Comparison of ENCODE assay signal across 14 cellular contexts in the genomic region with DNA sequence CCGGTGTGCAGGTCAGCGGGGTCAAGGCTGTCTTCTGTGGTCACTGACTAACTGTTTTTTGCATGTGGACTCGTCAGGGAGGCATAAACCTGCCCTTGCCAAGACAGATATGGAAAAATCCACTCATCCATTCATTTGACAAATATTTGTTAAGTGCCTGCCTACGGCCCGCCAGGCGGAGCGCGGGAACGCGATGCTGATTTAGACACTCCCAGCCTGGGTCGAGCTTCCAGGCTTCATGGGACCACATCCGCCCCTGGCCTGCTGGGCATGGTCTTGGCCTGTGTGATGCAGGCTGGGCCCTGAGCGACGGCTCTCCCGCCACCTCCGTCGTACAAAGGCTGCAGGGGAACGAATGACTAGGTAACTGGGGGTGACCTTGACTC. TPM values are rescaled to one million over a fixed set of nuclear protein-coding genes. Genes with fewer than 3 reads are reported as not detected.
DNase-seq lines count a peak whose midpoint lies in the region; ATAC-seq, FAIRE-seq and TF ChIP-seq lines count a peak whose summit lies in the region.
"Had no signal": no experiment of that assay in that cellular context is flagged by ENCODE, and none has a peak within 500 bp of the region (broad histone marks: within the 10 kb centered on the region; RNA-seq: fewer than 3 reads in every experiment).

No MANE protein-coding gene starts in this region.

- H3K36me3 Mint-ChIP-seq in natural killer cell treated with Interleukin-12 subunit alpha and Interleukin-12 subunit beta and Interleukin-15 and Interleukin-18, amount 100 ng/mL, for 72 hours = peaks cover 10% of the 10 kb centered on the region
- no peaks in the 10 kb centered on the region for H3K36me3 Mint-ChIP-seq in activated CD4-positive, alpha-beta T cell treated with anti-CD3 and anti-CD28 coated beads, Interleukin-2, amount 10 ng/mL, durations not matched to agents 24 days and 14 days (ENCODE audit: low read depth)

- H3K36me3 ChIP-seq in kidney (ENCODE audit: control insufficient read depth in 1 of 2, insufficient read depth in 2 of 2, low read length in 2 of 2) = no peaks in the 10 kb centered on the region

- peaks cover 4% of the 10 kb centered on the region for H3K9me3 Mint-ChIP-seq in natural killer cell treated with Interleukin-12 subunit alpha and Interleukin-12 subunit beta and Interleukin-15 and Interleukin-18, amount 100 ng/mL, for 72 hours
- H3K9me3 Mint-ChIP-seq in activated CD4-positive, alpha-beta T cell treated with anti-CD3 and anti-CD28 coated beads, Interleukin-2, amount 10 ng/mL, durations not matched to agents 24 days and 14 days = peaks cover 11% of the 10 kb centered on the region

- TF ChIP-seq POLR2A in GM12892 (IDR thresholded peaks at IDR 0.05; ENCODE audit: low read depth, low read length) = no peak

- DNase-seq in A172 (ENCODE audit: low spot score) (peak; percentile 98), HFF-Myc (ENCODE audit: extremely low read depth, low read depth) (peak; percentile 37), amniotic epithelial cell (ENCODE audit: low read depth) (peak; percentile 96), kidney (peak; percentile 92), GM12892 (ENCODE audit: insufficient read length) (no peak), NOMO-1 (lab: John Stamatoyannopoulos, UW; ENCODE audit: unreplicated experiment in 2 of 2) (no peak)
- no peak for DNase-seq in natural killer cell treated with Interleukin-12 subunit alpha and Interleukin-12 subunit beta and Interleukin-15 and Interleukin-18, amount 100 ng/mL, for 72 hours (ENCODE audit: low spot score)
- DNase-seq in activated CD4-positive, alpha-beta T cell treated with anti-CD3 and anti-CD28 coated beads, Interleukin-2, amount 10 ng/mL, durations not matched to agents 24 days and 14 days = no peak
- DNase-seq: islet precursor cell; Karpas-422; small intestine; stimulated activated naive CD4-positive, alpha-beta T cell had no signal

- no peak for TF ChIP-seq CTCF in HFF-Myc (IDR thresholded peaks at IDR 0.05; ENCODE audit: low read depth, low read length, missing control alignments)
- no peak for TF ChIP-seq CTCF in kidney (IDR thresholded peaks at IDR 0.05; ENCODE audit: borderline replicate concordance, extremely low read depth, insufficient read depth)

- H3K27ac ChIP-seq in kidney (ENCODE audit: low read depth in 2 of 2, low read length in 2 of 2) = no peak overlapping the region
- H3K27ac ChIP-seq: C4-2B had no signal

- no peak overlapping the region for H3K27ac Mint-ChIP-seq in natural killer cell treated with Interleukin-12 subunit alpha and Interleukin-12 subunit beta and Interleukin-15 and Interleukin-18, amount 100 ng/mL, for 72 hours
- no peak overlapping the region for H3K27ac Mint-ChIP-seq in activated CD4-positive, alpha-beta T cell treated with anti-CD3 and anti-CD28 coated beads, Interleukin-2, amount 10 ng/mL, durations not matched to agents 24 days and 14 days
- H3K27ac Mint-ChIP-seq: dendritic cell treated with granulocyte-macrophage colony-stimulating factor and Interleukin-4, amounts not matched to agents 40 ng/mL and 50 ng/mL, for 4 days had no signal

- ATAC-seq in natural killer cell treated with Interleukin-12 subunit alpha and Interleukin-12 subunit beta and Interleukin-15 and Interleukin-18, amount 100 ng/mL, for 72 hours = no peak

- H3K4me1 Mint-ChIP-seq in natural killer cell treated with Interleukin-12 subunit alpha and Interleukin-12 subunit beta and Interleukin-15 and Interleukin-18, amount 100 ng/mL, for 72 hours (ENCODE audit: low read depth in 2 of 2) = peaks cover 0 to 4% of the 10 kb centered on the region in 2 donors
- H3K4me1 Mint-ChIP-seq in activated CD4-positive, alpha-beta T cell treated with anti-CD3 and anti-CD28 coated beads, Interleukin-2, amount 10 ng/mL, durations not matched to agents 24 days and 14 days = peaks cover 6% of the 10 kb centered on the region

- H3K9ac ChIP-seq in kidney (ENCODE audit: low read length in 2 of 2) = no peak overlapping the region

- H3K4me3 ChIP-seq in HFF-Myc (replicated peaks; ENCODE audit: low read depth, low read length) (no peak overlapping the region), kidney (ENCODE audit: low read length in 2 of 2) (no peak overlapping the region)

- FAIRE-seq in kidney (lab: Jason Lieb, UNC) = no peak
- FAIRE-seq in GM12892 (lab: Jason Lieb, UNC) = no peak
- FAIRE-seq: small intestine had no signal

- no peak overlapping the region for H3K4me3 Mint-ChIP-seq in natural killer cell treated with Interleukin-12 subunit alpha and Interleukin-12 subunit beta and Interleukin-15 and Interleukin-18, amount 100 ng/mL, for 72 hours
- no peak overlapping the region for H3K4me3 Mint-ChIP-seq in activated CD4-positive, alpha-beta T cell treated with anti-CD3 and anti-CD28 coated beads, Interleukin-2, amount 10 ng/mL, durations not matched to agents 24 days and 14 days
- H3K4me3 Mint-ChIP-seq: dendritic cell treated with granulocyte-macrophage colony-stimulating factor and Interleukin-4, amounts not matched to agents 40 ng/mL and 50 ng/mL, for 4 days had no signal

- intact Hi-C loops in kidney (cut with DNase I) = no loop called here
- intact Hi-C loops in activated CD4-positive, alpha-beta T cell treated with anti-CD3 and anti-CD28 coated beads, Interleukin-2, amount 10 ng/mL, durations not matched to agents 24 days and 14 days (cut with micrococcal nuclease) = no loop called here

- H3K4me1 ChIP-seq in kidney (ENCODE audit: control insufficient read depth in 1 of 2, insufficient read depth in 1 of 2, low read depth in 1 of 2, low read length in 2 of 2) = peaks cover 7 to 9% of the 10 kb centered on the region in 2 donors

- H3K27me3 Mint-ChIP-seq in natural killer cell treated with Interleukin-12 subunit alpha and Interleukin-12 subunit beta and Interleukin-15 and Interleukin-18, amount 100 ng/mL, for 72 hours = peaks cover 6 to 11% of the 10 kb centered on the region in 2 donors
- peaks cover 6% of the 10 kb centered on the region for H3K27me3 Mint-ChIP-seq in activated CD4-positive, alpha-beta T cell treated with anti-CD3 and anti-CD28 coated beads, Interleukin-2, amount 10 ng/mL, durations not matched to agents 24 days and 14 days

- H3K9me3 ChIP-seq in kidney (ENCODE audit: control insufficient read depth in 1 of 2, low read length in 2 of 2) = peaks cover 5 to 9% of the 10 kb centered on the region in 2 donors

RNA-seq across cellular contexts. Expression of a gene that starts 18.1 kb away (rescaled TPM):
- not detected in 2 replicates for total RNA-seq in A172 (2014; rRNA removed; shearing (Covaris generic))
- total RNA-seq in kidney = not detected
- not detected for polyA plus RNA-seq in kidney (ENCODE audit: insufficient read depth, low read depth, low replicate concordance)
- polyA plus RNA-seq in GM12892 (2012; ENCODE audit: missing spikeins) = not detected
- not detected for total RNA-seq in natural killer cell treated with Interleukin-12 subunit alpha and Interleukin-12 subunit beta and Interleukin-15 and Interleukin-18, amount 100 ng/mL, for 72 hours
- not detected in 2 replicates for total RNA-seq in activated CD4-positive, alpha-beta T cell treated with anti-CD3 and anti-CD28 coated beads, Interleukin-2, amount 10 ng/mL, durations not matched to agents 24 days and 14 days
- polyA plus RNA-seq: small intestine had no signal

RNA-seq across cellular contexts. Expression of a gene that starts 27.7 kb away (rescaled TPM):
- 30.8 and 42.1 TPM in 2 replicates for total RNA-seq in A172 (2014; rRNA removed; shearing (Covaris generic))
- 5.8 TPM for total RNA-seq in kidney
- 2.5 TPM for polyA plus RNA-seq in kidney (ENCODE audit: insufficient read depth, low read depth, low replicate concordance)
- 8.8 TPM for polyA plus RNA-seq in GM12892 (2012; ENCODE audit: missing spikeins)
- 10 to 100 TPM; 15.0 to 42.3 TPM for total RNA-seq in natural killer cell treated with Interleukin-12 subunit alpha and Interleukin-12 subunit beta and Interleukin-15 and Interleukin-18, amount 100 ng/mL, for 72 hours
- 3.2 and 4.0 TPM in 2 replicates for total RNA-seq in activated CD4-positive, alpha-beta T cell treated with anti-CD3 and anti-CD28 coated beads, Interleukin-2, amount 10 ng/mL, durations not matched to agents 24 days and 14 days

RNA-seq across cellular contexts. Expression of a gene that starts 27.9 kb away (rescaled TPM):
- total RNA-seq in A172 (2014; rRNA removed; shearing (Covaris generic)) = 0.12 and 0.16 TPM in 2 replicates
- 32.1 TPM for total RNA-seq in kidney
- 20.0 TPM for polyA plus RNA-seq in kidney (ENCODE audit: insufficient read depth, low read depth, low replicate concordance)
- polyA plus RNA-seq in GM12892 (2012; ENCODE audit: missing spikeins) = not detected
- total RNA-seq in natural killer cell treated with Interleukin-12 subunit alpha and Interleukin-12 subunit beta and Interleukin-15 and Interleukin-18, amount 100 ng/mL, for 72 hours = not detected
- not detected in 2 replicates for total RNA-seq in activated CD4-positive, alpha-beta T cell treated with anti-CD3 and anti-CD28 coated beads, Interleukin-2, amount 10 ng/mL, durations not matched to agents 24 days and 14 days

RNA-seq across cellular contexts. Expression of a gene that starts 46.9 kb away (rescaled TPM):
- total RNA-seq in A172 (2014; rRNA removed; shearing (Covaris generic)) = 8.8 and 10.8 TPM in 2 replicates
- 37.3 TPM for total RNA-seq in kidney
- polyA plus RNA-seq in kidney (ENCODE audit: insufficient read depth, low read depth, low replicate concordance) = 37.8 TPM
- polyA plus RNA-seq in GM12892 (2012; ENCODE audit: missing spikeins) = 1.3 TPM
- total RNA-seq in natural killer cell treated with Interleukin-12 subunit alpha and Interleukin-12 subunit beta and Interleukin-15 and Interleukin-18, amount 100 ng/mL, for 72 hours = 1 to 10 TPM; 2.4 to 7.0 TPM
- total RNA-seq in activated CD4-positive, alpha-beta T cell treated with anti-CD3 and anti-CD28 coated beads, Interleukin-2, amount 10 ng/mL, durations not matched to agents 24 days and 14 days = 0.40 and 0.70 TPM in 2 replicates

Comparison
In these comparisons a context has a peak if more than half of its experiments do, and no peak if none do; other contexts are left out.
1. DNase-seq: peak in A172 (single experiment), HFF-Myc (single experiment), amniotic epithelial cell (single experiment) and kidney (single experiment); none in GM12892 (single experiment), natural killer cell treated with Interleukin-12 subunit alpha and Interleukin-12 subunit beta and Interleukin-15 and Interleukin-18, amount 100 ng/mL, for 72 hours (single experiment), activated CD4-positive, alpha-beta T cell treated with anti-CD3 and anti-CD28 coated beads, Interleukin-2, amount 10 ng/mL, durations not matched to agents 24 days and 14 days (single experiment) and NOMO-1 (0 of 2).
2. RNA of a gene that starts 27.9 kb away (total RNA-seq): 32.1 TPM in kidney (single experiment); 0.12 to 0.16 TPM in A172, not detected in natural killer cell treated with Interleukin-12 subunit alpha and Interleukin-12 subunit beta and Interleukin-15 and Interleukin-18, amount 100 ng/mL, for 72 hours and not detected in activated CD4-positive, alpha-beta T cell treated with anti-CD3 and anti-CD28 coated beads, Interleukin-2, amount 10 ng/mL, durations not matched to agents 24 days and 14 days; every median in the first group is over 10 times any median in the second.